ENCODE assay signal across 19 cellular contexts in genomic region chr9:8725635-8726034, GRCh38.
DNase-seq lines count a peak whose midpoint lies in the region; FAIRE-seq and TF ChIP-seq lines count a peak whose summit lies in the region.
"Had no signal": no experiment of that assay in that cellular context is flagged by ENCODE, and none has a peak within 500 bp of the region (broad histone marks: within the 10 kb centered on the region; RNA-seq: fewer than 3 reads in every experiment).

No MANE protein-coding gene starts in this region.

- peaks cover 24% of the 10 kb centered on the region for H3K4me1 Mint-ChIP-seq in astrocyte (ENCODE audit: low read depth, unreplicated experiment)
- peaks cover 40% of the 10 kb centered on the region for H3K4me1 Mint-ChIP-seq in neural progenitor cell
- H3K4me1 Mint-ChIP-seq: CD14-positive monocyte had no signal

- peak overlapping the region; percentile 71 for H3K27ac Mint-ChIP-seq in astrocyte (ENCODE audit: unreplicated experiment)
- peak overlapping the region; percentile 24 for H3K27ac Mint-ChIP-seq in neural progenitor cell
- H3K27ac Mint-ChIP-seq: CD14-positive monocyte; CD8-positive, alpha-beta T cell had no signal

- H3K4me1 ChIP-seq in HEK293 (ENCODE audit: control insufficient read depth, insufficient read depth, low read length) (peaks cover 6% of the 10 kb centered on the region), astrocyte (ENCODE audit: insufficient read depth, low read length) (no peaks in the 10 kb centered on the region), neural progenitor cell (peaks cover 26% of the 10 kb centered on the region)

- peaks cover 20% of the 10 kb centered on the region for H3F3A ChIP-seq in neural progenitor cell (ENCODE audit: low read depth)

- TF ChIP-seq CTCF in HEK293 (tag by site-specific recombination; IDR thresholded peaks at IDR 0.05) (no peak), astrocyte (IDR thresholded peaks at IDR 0.05; ENCODE audit: insufficient read depth, low read depth, low read length) (no peak), neural progenitor cell (IDR thresholded peaks at IDR 0.05) (no peak)

- H3K9me3 ChIP-seq in HEK293 (ENCODE audit: control insufficient read depth, insufficient read depth, low read depth, low read length) (no peaks in the 10 kb centered on the region), astrocyte (ENCODE audit: insufficient read depth, low read depth, low read length) (no peaks in the 10 kb centered on the region), neural progenitor cell (ENCODE audit: low read depth) (no peaks in the 10 kb centered on the region)

- no peak for FAIRE-seq in astrocyte (lab: Jason Lieb, UNC)
- FAIRE-seq: D721Med, GM12892 had no signal

- DNase-seq in astrocyte (ENCODE audit: low read depth) (peak; percentile 22), islet precursor cell (peak; percentile 64), neural progenitor cell (ENCODE audit: low spot score) (no peak), iPS-NIHi7 (ENCODE audit: extremely low spot score) (no peak), NCI-H510A treated with DMSO at 0.1 percent for 48 hours (lab: John Stamatoyannopoulos, UW) (no peak), midbrain (lab: John Stamatoyannopoulos, UW) (no peak)
- DNase-seq in effector CD4-positive, alpha-beta T cell: no peak
- DNase-seq: CD8-positive, alpha-beta T cell; COR-L47; DMS153; DND-41; GDM1; GOT3; H9 had no signal

- H3K79me2 ChIP-seq in astrocyte (ENCODE audit: insufficient read depth, low read length): no peaks in the 10 kb centered on the region
- peaks cover 31% of the 10 kb centered on the region for H3K79me2 ChIP-seq in neural progenitor cell (ENCODE audit: low read depth)

- H3K27ac ChIP-seq in HEK293 (ENCODE audit: extremely low read depth, low read depth, low read length) (no peak overlapping the region), astrocyte (ENCODE audit: low read depth, low read length) (no peak overlapping the region), neural progenitor cell (no peak overlapping the region)
- H3K27ac ChIP-seq: 22Rv1 had no signal

- CTCF ChIA-PET in HEK293 (lab: Yijun Ruan, JAX): interaction anchor here (0.6 to 1.0 kb wide), 3 partner anchors 10 to 168 kb away, joined by 3 to 4 read pairs (median 3); no protein-coding TSS in a partner anchor

- POLR2A ChIA-PET in HEK293 (lab: Yijun Ruan, JAX): no interaction called here

- H3K4me2 ChIP-seq in astrocyte (ENCODE audit: low read length): no peak overlapping the region
- H3K4me2 ChIP-seq in neural progenitor cell: no peak overlapping the region

- H3K27me3 ChIP-seq in astrocyte (ENCODE audit: insufficient read depth, low read length) (no peaks in the 10 kb centered on the region), neural progenitor cell (no peaks in the 10 kb centered on the region)

- H3K36me3 ChIP-seq in HEK293 (ENCODE audit: control insufficient read depth in 2 of 2, insufficient read depth in 1 of 2, low read length in 2 of 2): no peaks in the 10 kb centered on the region
- H3K36me3 ChIP-seq in astrocyte (ENCODE audit: insufficient read depth, low read length): no peaks in the 10 kb centered on the region
- no peaks in the 10 kb centered on the region for H3K36me3 ChIP-seq in neural progenitor cell

- H4K20me1 ChIP-seq in astrocyte (ENCODE audit: insufficient read depth, low read length) (no peaks in the 10 kb centered on the region), neural progenitor cell (ENCODE audit: low read depth) (no peaks in the 10 kb centered on the region)

- H3K36me3 Mint-ChIP-seq in astrocyte (ENCODE audit: low read depth, unreplicated experiment): no peaks in the 10 kb centered on the region
- H3K36me3 Mint-ChIP-seq in neural progenitor cell: peaks cover 15% of the 10 kb centered on the region
- H3K36me3 Mint-ChIP-seq: CD14-positive monocyte; CD8-positive, alpha-beta T cell had no signal

- H3K9me3 Mint-ChIP-seq in astrocyte (ENCODE audit: unreplicated experiment) (no peaks in the 10 kb centered on the region), neural progenitor cell (no peaks in the 10 kb centered on the region)
- H3K9me3 Mint-ChIP-seq: CD8-positive, alpha-beta T cell; H9 had no signal

- H3K9ac ChIP-seq in astrocyte (ENCODE audit: low read length): no peak overlapping the region
- no peak overlapping the region for H3K9ac ChIP-seq in neural progenitor cell

- H3K4me3 Mint-ChIP-seq in astrocyte (ENCODE audit: unreplicated experiment) (no peak overlapping the region), neural progenitor cell (no peak overlapping the region)
- H3K4me3 Mint-ChIP-seq: CD14-positive monocyte; CD8-positive, alpha-beta T cell; H9 had no signal

- H3K4me3 ChIP-seq in HEK293 (ENCODE audit: low read depth, low read length): no peak overlapping the region
- no peak overlapping the region for H3K4me3 ChIP-seq in astrocyte (ENCODE audit: insufficient read depth, low read depth, low read length)
- no peak overlapping the region for H3K4me3 ChIP-seq in neural progenitor cell

- H3K27me3 Mint-ChIP-seq in astrocyte (ENCODE audit: low read depth, unreplicated experiment) (no peaks in the 10 kb centered on the region), neural progenitor cell (ENCODE audit: insufficient read depth, low read depth) (no peaks in the 10 kb centered on the region)

- H2AFZ ChIP-seq in astrocyte (ENCODE audit: low read depth, low read length): no peak overlapping the region
- H2AFZ ChIP-seq in neural progenitor cell (replicated peaks): no peak overlapping the region

TF ChIP-seq in HEK293, 187 proteins besides CTCF, POLR2A, EP300 and RAD21:
- TF ChIP-seq, protein P1, sequence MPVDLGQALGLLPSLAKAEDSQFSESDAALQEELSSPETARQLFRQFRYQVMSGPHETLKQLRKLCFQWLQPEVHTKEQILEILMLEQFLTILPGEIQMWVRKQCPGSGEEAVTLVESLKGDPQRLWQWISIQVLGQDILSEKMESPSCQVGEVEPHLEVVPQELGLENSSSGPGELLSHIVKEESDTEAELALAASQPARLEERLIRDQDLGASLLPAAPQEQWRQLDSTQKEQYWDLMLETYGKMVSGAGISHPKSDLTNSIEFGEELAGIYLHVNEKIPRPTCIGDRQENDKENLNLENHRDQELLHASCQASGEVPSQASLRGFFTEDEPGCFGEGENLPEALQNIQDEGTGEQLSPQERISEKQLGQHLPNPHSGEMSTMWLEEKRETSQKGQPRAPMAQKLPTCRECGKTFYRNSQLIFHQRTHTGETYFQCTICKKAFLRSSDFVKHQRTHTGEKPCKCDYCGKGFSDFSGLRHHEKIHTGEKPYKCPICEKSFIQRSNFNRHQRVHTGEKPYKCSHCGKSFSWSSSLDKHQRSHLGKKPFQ (tag by site-specific recombination; IDR thresholded peaks at IDR 0.05): peak; percentile 80
- TF ChIP-seq SP7 (tag by site-specific recombination; IDR thresholded peaks at IDR 0.05) (peak; percentile 88), KLF16 (tag by site-specific recombination; IDR thresholded peaks at IDR 0.05) (no peak)
TF ChIP-seq in HEK293: peak in this region for 2.

Comparison
In these comparisons a context has a peak if more than half of its experiments do, and no peak if none do; other contexts are left out.
1. DNase-seq: peak in astrocyte (single experiment) and islet precursor cell (single experiment); none in neural progenitor cell (single experiment), iPS-NIHi7 (single experiment), NCI-H510A treated with DMSO at 0.1 percent for 48 hours (single experiment), effector CD4-positive, alpha-beta T cell (single experiment) and midbrain (single experiment).